17 cellular contexts compared by ENCODE assay signal in genomic region chr1:151135433-151136385, GRCh38. TPM values are rescaled to one million over a fixed set of nuclear protein-coding genes. Genes with fewer than 3 reads are reported as not detected.
DNase-seq lines count a peak whose midpoint lies in the region; ATAC-seq, FAIRE-seq and TF ChIP-seq lines count a peak whose summit lies in the region.
"Had no signal": no experiment of that assay in that cellular context is flagged by ENCODE, and none has a peak within 500 bp of the region (broad histone marks: within the 10 kb centered on the region; RNA-seq: fewer than 3 reads in every experiment).

No MANE protein-coding gene starts in this region.

- no peaks in the 10 kb centered on the region for H4K20me1 ChIP-seq in Loucy (ENCODE audit: insufficient read depth, low read length, poor library complexity, severe bottlenecking)

- H3K9me2 ChIP-seq in Loucy (replicated peaks; ENCODE audit: low read depth, low read length), result no peaks in the 10 kb centered on the region

- H3K9me3 ChIP-seq in Loucy (ENCODE audit: insufficient read depth, low read depth, low read length) (no peaks in the 10 kb centered on the region), kidney (ENCODE audit: control insufficient read depth in 1 of 2, low read length in 2 of 2) (no peaks in the 10 kb centered on the region)
- H3K9me3 ChIP-seq: breast epithelium, HAP-1, ovary, thoracic aorta had no signal

- TF ChIP-seq CTCF in GM12872 (IDR thresholded peaks at IDR 0.05; ENCODE audit: insufficient read depth, low read depth, low read length) (0 out of 3 replicates have a peak, but pooled peaks have one; percentile 23), Loucy (conservative IDR thresholded peaks at IDR 0.05; ENCODE audit: low read length) (peak; percentile 53), kidney (IDR thresholded peaks at IDR 0.05; ENCODE audit: borderline replicate concordance, extremely low read depth, insufficient read depth) (no peak)

- H3K4me2 ChIP-seq in Loucy (ENCODE audit: low read depth, low read length, poor library complexity, severe bottlenecking), result no peak overlapping the region

- no peak overlapping the region for H3K27ac ChIP-seq in kidney (ENCODE audit: low read depth in 2 of 2, low read length in 2 of 2)
- H3K27ac ChIP-seq: breast epithelium, ovary, thoracic aorta had no signal

- no peak overlapping the region for H2AFZ ChIP-seq in Loucy (ENCODE audit: low read length)

- H3K4me3 ChIP-seq in Loucy (ENCODE audit: low read length, poor library complexity, severe bottlenecking) (no peak overlapping the region), kidney (ENCODE audit: low read length in 2 of 2) (no peak overlapping the region)
- H3K4me3 ChIP-seq: breast epithelium, HAP-1, ovary, thoracic aorta had no signal

- DNase-seq in kidney (peak; percentile 29), D341Med (ENCODE audit: low spot score) (no peak), kidney tubule cell (ENCODE audit: low spot score) (no peak)
- DNase-seq: activated CD4-positive, alpha-beta memory T cell treated with anti-CD3 and anti-CD28 coated beads for 36 hours; activated T-cell treated with anti-CD3 and anti-CD28 coated beads, Interleukin-2, amount 50 U/mL, for 4 hours; erythroblast; left ventricle myocardium superior; NCI-H2081; NCI-H524 treated with DMSO at 0.1 percent for 48 hours had no signal

- no peak for FAIRE-seq in kidney (lab: Jason Lieb, UNC)

- no peaks in the 10 kb centered on the region for H3K27me3 ChIP-seq in Loucy (ENCODE audit: insufficient read depth, low read length, poor library complexity, severe bottlenecking)
- H3K27me3 ChIP-seq: breast epithelium, ovary had no signal

- no peak for ATAC-seq in HG03097 (IDR thresholded peaks at IDR 0.05; ENCODE audit: low FRiP score, unreplicated experiment)
- ATAC-seq: activated T-cell treated with anti-CD3 and anti-CD28 coated beads, Interleukin-2, amount 50 U/mL, for 4 hours; left ventricle myocardium superior had no signal

- H3K79me2 ChIP-seq in Loucy (ENCODE audit: insufficient read depth, low read length), result no peaks in the 10 kb centered on the region

- no peaks in the 10 kb centered on the region for H3K4me1 ChIP-seq in Loucy (ENCODE audit: insufficient read depth, low read length, poor library complexity, severe bottlenecking)
- H3K4me1 ChIP-seq in kidney (ENCODE audit: control insufficient read depth in 1 of 2, insufficient read depth in 1 of 2, low read depth in 1 of 2, low read length in 2 of 2), result peaks cover 0 to under 1% of the 10 kb centered on the region in 2 donors
- H3K4me1 ChIP-seq: breast epithelium, HAP-1 had no signal

- H3K36me3 ChIP-seq in Loucy (ENCODE audit: insufficient read depth, low read length) (no peaks in the 10 kb centered on the region), kidney (ENCODE audit: control insufficient read depth in 1 of 2, insufficient read depth in 2 of 2, low read length in 2 of 2) (peaks cover 4 to 24% of the 10 kb centered on the region in 2 donors)
- H3K36me3 ChIP-seq: breast epithelium, HAP-1, ovary had no signal

- H3K9ac ChIP-seq in Loucy (ENCODE audit: low read depth, low read length, poor library complexity, severe bottlenecking) (no peak overlapping the region), kidney (ENCODE audit: low read length in 2 of 2) (no peak overlapping the region)

- no peaks in the 10 kb centered on the region for H3F3A ChIP-seq in Loucy (ENCODE audit: low read depth)

- intact Hi-C loops in kidney (cut with DNase I), result no loop called here

RNA-seq across cellular contexts. Expression of gene SEMA6C, which starts 10.7 kb away (rescaled TPM):
- 7.6 TPM for total RNA-seq in kidney
- polyA plus RNA-seq in kidney (ENCODE audit: insufficient read depth, low read depth, low replicate concordance), result 17.4 TPM

RNA-seq across cellular contexts. Expression of gene TNFAIP8L2, which starts 20.7 kb away (rescaled TPM):
- 6.3 TPM for total RNA-seq in kidney
- 1.8 TPM for polyA plus RNA-seq in kidney (ENCODE audit: insufficient read depth, low read depth, low replicate concordance)

RNA-seq across cellular contexts. Expression of gene LYSMD1, which starts 30.0 kb away (rescaled TPM):
- 7.9 TPM for total RNA-seq in kidney
- polyA plus RNA-seq in kidney (ENCODE audit: insufficient read depth, low read depth, low replicate concordance), result 9.1 TPM

RNA-seq across cellular contexts. Expression of gene SCNM1, which starts 30.2 kb away (rescaled TPM):
- 33.4 TPM for total RNA-seq in kidney
- polyA plus RNA-seq in kidney (ENCODE audit: insufficient read depth, low read depth, low replicate concordance), result 57.7 TPM

RNA-seq across cellular contexts. Expression of gene TMOD4, which starts 40.1 kb away (rescaled TPM):
- total RNA-seq in kidney, result 0.66 TPM
- polyA plus RNA-seq in kidney (ENCODE audit: insufficient read depth, low read depth, low replicate concordance), result 0.65 TPM
- total RNA-seq: dermis microvascular lymphatic vessel endothelial cell, thoracic aorta had no signal
